ENCODE assay signal across 1 cellular context in genomic region chr2:10549196-10549595, GRCh38.
TF ChIP-seq lines count a peak whose summit lies in the region.

No MANE protein-coding gene starts in this region.

TF ChIP-seq in IMR-90, 13 proteins besides CTCF, POLR2A, EP300 and RAD21:
- TF ChIP-seq CEBPB (IDR thresholded peaks at IDR 0.05; ENCODE audit: low read depth, low read length) (no peak), BHLHE40 (IDR thresholded peaks at IDR 0.05; ENCODE audit: low read depth, low read length) (no peak)
- TF ChIP-seq, protein P1, sequence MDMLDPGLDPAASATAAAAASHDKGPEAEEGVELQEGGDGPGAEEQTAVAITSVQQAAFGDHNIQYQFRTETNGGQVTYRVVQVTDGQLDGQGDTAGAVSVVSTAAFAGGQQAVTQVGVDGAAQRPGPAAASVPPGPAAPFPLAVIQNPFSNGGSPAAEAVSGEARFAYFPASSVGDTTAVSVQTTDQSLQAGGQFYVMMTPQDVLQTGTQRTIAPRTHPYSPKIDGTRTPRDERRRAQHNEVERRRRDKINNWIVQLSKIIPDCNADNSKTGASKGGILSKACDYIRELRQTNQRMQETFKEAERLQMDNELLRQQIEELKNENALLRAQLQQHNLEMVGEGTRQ (IDR thresholded peaks at IDR 0.05; ENCODE audit: low read depth, low read length) = no peak
